8 cellular contexts compared by ENCODE assay signal in genomic region chr9:113876806-113877236, GRCh38. TPM values are rescaled to one million over a fixed set of nuclear protein-coding genes. Genes with fewer than 3 reads are reported as not detected.
DNase-seq lines count a peak whose midpoint lies in the region; ATAC-seq and TF ChIP-seq lines count a peak whose summit lies in the region.

No MANE protein-coding gene starts in this region.

- H3F3A ChIP-seq in MM.1S (ENCODE audit: insufficient read depth, low read length): no peaks in the 10 kb centered on the region

- H3K4me3 Mint-ChIP-seq in MCF 10A (ENCODE audit: unreplicated experiment): peak overlapping the region; percentile 85

- H3K4me3 ChIP-seq in MM.1S (ENCODE audit: low read length) (peak overlapping the region; percentile 81), vagina (peak overlapping the region; percentile 93 to 98)

- CTCF ChIA-PET in MCF 10A (lab: Yijun Ruan, JAX): interaction anchor here (0.7 to 4.1 kb wide), 20 partner anchors 12 to 429 kb away, joined by 3 to 20 read pairs (median 4); no protein-coding TSS in a partner anchor

- intact Hi-C loops in MCF 10A (cut with micrococcal nuclease): loop anchor here (1.0 to 2.0 kb wide), 3 partner anchors 70 to 140 kb away; no protein-coding TSS in a partner anchor
- intact Hi-C loops in vagina (cut with DNase I): loop anchor here (10.0 kb wide), 1 partner anchor 118 kb away; no protein-coding TSS in a partner anchor

- H3K4me1 ChIP-seq in MM.1S (ENCODE audit: low read length): no peaks in the 10 kb centered on the region
- H3K4me1 ChIP-seq in vagina: peaks cover 25% of the 10 kb centered on the region

- H3K27me3 ChIP-seq in MM.1S (replicated peaks; ENCODE audit: insufficient read depth, low read length) (peaks cover 9% of the 10 kb centered on the region; the same call in 1 of the 2 replicates), vagina (no peaks in the 10 kb centered on the region)

- peaks cover 12% of the 10 kb centered on the region for H3K4me1 Mint-ChIP-seq in MCF 10A (ENCODE audit: insufficient read depth, unreplicated experiment)

- H3K9me3 Mint-ChIP-seq in MCF 10A (ENCODE audit: unreplicated experiment): no peaks in the 10 kb centered on the region

- no peaks in the 10 kb centered on the region for H3K79me2 ChIP-seq in MM.1S (ENCODE audit: low read length)

- peak overlapping the region; percentile 59; the same call in 1 of the 2 replicates for H3K9ac ChIP-seq in MM.1S (ENCODE audit: low read length)

- TF ChIP-seq CTCF in MM.1S (IDR thresholded peaks at IDR 0.05; ENCODE audit: low read length) (peak; percentile 24), MCF 10A (IDR thresholded peaks at IDR 0.05; ENCODE audit: unreplicated experiment) (peak; percentile 9), vagina (IDR thresholded peaks at IDR 0.05) (peak in 2 of 3 experiments; percentile 24 to 43)

- no peaks in the 10 kb centered on the region for H3K36me3 Mint-ChIP-seq in MCF 10A (ENCODE audit: insufficient read depth, unreplicated experiment)

- no peak for TF ChIP-seq POLR2A in vagina (IDR thresholded peaks at IDR 0.05)

- no peaks in the 10 kb centered on the region for H3K9me3 ChIP-seq in MM.1S (replicated peaks; ENCODE audit: insufficient read depth, low read length)
- H3K9me3 ChIP-seq in vagina: no peaks in the 10 kb centered on the region

- peak overlapping the region; percentile 81 for H3K27ac Mint-ChIP-seq in MCF 10A (ENCODE audit: low read depth, unreplicated experiment)

- no peaks in the 10 kb centered on the region for H4K20me1 ChIP-seq in MM.1S (ENCODE audit: insufficient read depth, low read length)

- no peaks in the 10 kb centered on the region for H3K27me3 Mint-ChIP-seq in MCF 10A (ENCODE audit: insufficient read depth, unreplicated experiment)

- DNase-seq in G401 (ENCODE audit: low spot score) (peak; percentile 38), MM.1S (peak; percentile 35), MCF 10A (ENCODE audit: unreplicated experiment) (no peak), medulla oblongata (ENCODE audit: extremely low spot score) (peak; percentile 13), vagina (ENCODE audit: extremely low spot score in 2 of 2) (no peak), GM19240 (ENCODE audit: insufficient read length, low spot score) (no peak)
- DNase-seq in stimulated activated CD8-positive, alpha-beta memory T cell treated with anti-CD3 and anti-CD28 coated beads, Interleukin-4, amount 100 ng/mL, for 48 hours: no peak

- H3K9me2 ChIP-seq in MM.1S (replicated peaks; ENCODE audit: insufficient read depth, low read length): no peaks in the 10 kb centered on the region

- H3K27ac ChIP-seq in MM.1S (ENCODE audit: low read length): no peak overlapping the region
- H3K27ac ChIP-seq in vagina: peak overlapping the region; percentile 86

- in situ Hi-C loops in G401 (cut with HindIII; ENCODE audit: low sequenced_read_pairs): no loop called here

- no peak for ATAC-seq in GM21447 (IDR thresholded peaks at IDR 0.05; ENCODE audit: unreplicated experiment)

- H2AFZ ChIP-seq in MM.1S (ENCODE audit: low read length): peak overlapping the region; percentile 86

- POLR2A ChIA-PET in MCF 10A (lab: Yijun Ruan, JAX): interaction anchor here (0.7 to 2.4 kb wide), 4 partner anchors 28 to 1372 kb away, joined by 3 to 5 read pairs (median 4); no protein-coding TSS in a partner anchor

- peak overlapping the region; percentile 76 for H3K4me2 ChIP-seq in MM.1S (ENCODE audit: low read depth, low read length)

- BruUV-seq in MCF 10A (replicated peaks; lab: Mats Ljungman, UMichigan): no TSS peak

- H3K36me3 ChIP-seq in MM.1S (replicated peaks; ENCODE audit: insufficient read depth, low read length) (no peaks in the 10 kb centered on the region), vagina (no peaks in the 10 kb centered on the region)

RNA-seq across cellular contexts. Expression of gene ZNF618, which starts 0.7 kb away (rescaled TPM):
- total RNA-seq in G401 (2014; rRNA removed; shearing (Covaris generic)): 3.8 and 6.1 TPM in 2 replicates
- total RNA-seq in MCF 10A (2022) (4.8 and 6.6 TPM in 2 replicates), vagina (7.4 TPM)

Comparison
In these comparisons a context has a peak if more than half of its experiments do, and no peak if none do; other contexts are left out.
1. DNase-seq: peak in G401 (single experiment), MM.1S (single experiment) and medulla oblongata (single experiment); none in MCF 10A (single experiment), vagina (0 of 2), GM19240 (single experiment) and stimulated activated CD8-positive, alpha-beta memory T cell treated with anti-CD3 and anti-CD28 coated beads, Interleukin-4, amount 100 ng/mL, for 48 hours (single experiment).
2. Peak in every context shown above with its lines, with median percentiles within 50 percentile points of each other: CTCF ChIP-seq.